15 cellular contexts compared by ENCODE assay signal in genomic region chr21:28746166-28746565, GRCh38.
DNase-seq lines count a peak whose midpoint lies in the region; ATAC-seq and TF ChIP-seq lines count a peak whose summit lies in the region.
"Had no signal": no experiment of that assay in that cellular context is flagged by ENCODE, and none has a peak within 500 bp of the region (broad histone marks: within the 10 kb centered on the region; RNA-seq: fewer than 3 reads in every experiment).

No MANE protein-coding gene starts in this region.

- H4K20me1 ChIP-seq in PC-3 (ENCODE audit: low read length) = no peaks in the 10 kb centered on the region
- H4K20me1 ChIP-seq: BLaER1 treated with 17β-estradiol and CSF1 and Interleukin-3, amounts not matched to agents 10 nM and 100 nM had no signal

- H3K27me3 Mint-ChIP-seq in CD8-positive, alpha-beta T cell (ENCODE audit: low read depth) = no peaks in the 10 kb centered on the region
- H3K27me3 Mint-ChIP-seq in activated CD8-positive, alpha-beta T cell treated with anti-CD3 and anti-CD28 coated beads for 36 hours = no peaks in the 10 kb centered on the region
- H3K27me3 Mint-ChIP-seq: CD4-positive, alpha-beta T cell had no signal

- H3F3A ChIP-seq in PC-3 (ENCODE audit: low read length, unreplicated experiment) = no peaks in the 10 kb centered on the region

- peak; percentile 18 for TF ChIP-seq CTCF in CD8-positive, alpha-beta T cell (IDR thresholded peaks at IDR 0.05)
- no peak for TF ChIP-seq CTCF in PC-3 (conservative IDR thresholded peaks at IDR 0.05; ENCODE audit: low read depth, low read length)
- no peak for TF ChIP-seq CTCF in epithelial cell of esophagus (IDR thresholded peaks at IDR 0.05; ENCODE audit: insufficient read depth, low read depth, low read length, missing control alignments)
- TF ChIP-seq CTCF in activated CD8-positive, alpha-beta T cell treated with anti-CD3 and anti-CD28 coated beads for 36 hours (IDR thresholded peaks at IDR 0.05) = no peak

- no peak for DNase-seq in CD8-positive, alpha-beta T cell
- DNase-seq in PC-3 (peak; percentile 52), adipocyte (ENCODE audit: low read depth) (no peak), epithelial cell of esophagus (ENCODE audit: low read depth) (peak; percentile 55), posterior cingulate gyrus (no peak), posterior vena cava (ENCODE audit: low spot score) (no peak), NCI-H774 (lab: John Stamatoyannopoulos, UW) (no peak)
- DNase-seq in activated CD8-positive, alpha-beta T cell treated with anti-CD3 and anti-CD28 coated beads for 36 hours = no peak
- DNase-seq: 8988T, GOT3 had no signal

- intact Hi-C loops in CD8-positive, alpha-beta T cell (cut with DNase I, micrococcal nuclease) = loop anchor here (5.0 to 10.0 kb wide), 3 partner anchors 196 to 1979 kb away; no protein-coding TSS in a partner anchor
- intact Hi-C loops in PC-3 (cut with micrococcal nuclease) (loop anchor here (5.0 kb wide), 1 partner anchor 1184 kb away; no protein-coding TSS in a partner anchor), posterior cingulate gyrus (cut with DNase I) (loop anchor here (5.0 kb wide), 1 partner anchor 694 kb away; no protein-coding TSS in a partner anchor), posterior vena cava (cut with DNase I) (loop anchor here (10.0 kb wide), 4 partner anchors 221 to 1891 kb away; no protein-coding TSS in a partner anchor)
- intact Hi-C loops in activated CD8-positive, alpha-beta T cell treated with anti-CD3 and anti-CD28 coated beads for 36 hours (cut with micrococcal nuclease) = loop anchor here (5.0 kb wide), 1 partner anchor 1899 kb away; the partner anchor contains the start of gene ADAMTS1

- no peaks in the 10 kb centered on the region for H3K36me3 ChIP-seq in CD8-positive, alpha-beta T cell (ENCODE audit: insufficient read depth, low read length)
- H3K36me3 ChIP-seq in PC-3 (ENCODE audit: low read depth, low read length) = no peaks in the 10 kb centered on the region
- H3K36me3 ChIP-seq in adipocyte (ENCODE audit: control insufficient read depth, insufficient read depth, low read length, severe bottlenecking) = no peaks in the 10 kb centered on the region
- H3K36me3 ChIP-seq: BE2C; BLaER1 treated with 17β-estradiol and CSF1 and Interleukin-3, amounts not matched to agents 10 nM and 100 nM had no signal

- no peak overlapping the region for H3K4me3 ChIP-seq in CD8-positive, alpha-beta T cell (ENCODE audit: low read depth, low read length)
- H3K4me3 ChIP-seq in PC-3 (ENCODE audit: low read length) (no peak overlapping the region), adipocyte (ENCODE audit: low read length) (no peak overlapping the region), epithelial cell of esophagus (ENCODE audit: low read length) (no peak overlapping the region)

- H3K4me1 ChIP-seq in CD8-positive, alpha-beta T cell (ENCODE audit: insufficient read depth, low read length) = no peaks in the 10 kb centered on the region
- H3K4me1 ChIP-seq in PC-3 (ENCODE audit: insufficient read depth, low read length) (peaks cover 13% of the 10 kb centered on the region), adipocyte (ENCODE audit: control insufficient read depth, insufficient read depth, low read length) (peaks cover 44% of the 10 kb centered on the region)
- H3K4me1 ChIP-seq: A549 had no signal

- CTCF ChIA-PET in CD8-positive, alpha-beta T cell (lab: Charles Lee) = interaction anchor here (0.7 to 4.6 kb wide), 35 partner anchors 10 to 1976 kb away, joined by 3 to 92 read pairs (median 4); no protein-coding TSS in a partner anchor
- CTCF ChIA-PET in PC-3 (lab: Charles Lee) = interaction anchor here (0.5 to 2.1 kb wide), 10 partner anchors 15 to 1033 kb away, joined by 3 to 28 read pairs (median 4); no protein-coding TSS in a partner anchor
- CTCF ChIA-PET in activated CD8-positive, alpha-beta T cell treated with anti-CD3 and anti-CD28 coated beads for 36 hours (lab: Charles Lee) = interaction anchor here (0.6 to 7.5 kb wide), 77 partner anchors 10 to 1930 kb away, joined by 3 to 165 read pairs (median 5); partner anchors contain the start of gene ADAMTS1

- no peaks in the 10 kb centered on the region for H3K9me3 ChIP-seq in CD8-positive, alpha-beta T cell (ENCODE audit: low read length)
- no peaks in the 10 kb centered on the region for H3K9me3 ChIP-seq in PC-3 (ENCODE audit: low read length)
- no peaks in the 10 kb centered on the region for H3K9me3 ChIP-seq in adipocyte (ENCODE audit: control insufficient read depth, low read length)
- H3K9me3 ChIP-seq: A549; BE2C; BLaER1 treated with 17β-estradiol and CSF1 and Interleukin-3, amounts not matched to agents 10 nM and 100 nM had no signal

- no peaks in the 10 kb centered on the region for H3K79me2 ChIP-seq in PC-3 (ENCODE audit: low read length)

- H3K36me3 Mint-ChIP-seq in CD8-positive, alpha-beta T cell = peaks cover 7% of the 10 kb centered on the region
- H3K36me3 Mint-ChIP-seq in activated CD8-positive, alpha-beta T cell treated with anti-CD3 and anti-CD28 coated beads for 36 hours (ENCODE audit: low read depth) = no peaks in the 10 kb centered on the region
- H3K36me3 Mint-ChIP-seq: CD14-positive monocyte had no signal

- H3K9ac ChIP-seq in PC-3 (ENCODE audit: low read length) = no peak overlapping the region
- peak overlapping the region; percentile 91 for H3K9ac ChIP-seq in adipocyte (ENCODE audit: low read length)

- ATAC-seq in CD8-positive, alpha-beta T cell = no peak
- ATAC-seq in PC-3 = peak; percentile 50
- no peak for ATAC-seq in activated CD8-positive, alpha-beta T cell treated with anti-CD3 and anti-CD28 coated beads for 36 hours

- H3K27ac ChIP-seq in CD8-positive, alpha-beta T cell (ENCODE audit: low read depth, low read length) = no peak overlapping the region
- no peak overlapping the region for H3K27ac ChIP-seq in PC-3 (ENCODE audit: low read length)
- H3K27ac ChIP-seq: A549 had no signal

- no peak overlapping the region for H3K27ac Mint-ChIP-seq in CD8-positive, alpha-beta T cell
- no peak overlapping the region for H3K27ac Mint-ChIP-seq in activated CD8-positive, alpha-beta T cell treated with anti-CD3 and anti-CD28 coated beads for 36 hours
- H3K27ac Mint-ChIP-seq: CD14-positive monocyte; CD4-positive, alpha-beta T cell had no signal

- no peaks in the 10 kb centered on the region for H3K27me3 ChIP-seq in CD8-positive, alpha-beta T cell (ENCODE audit: insufficient read depth, low read length)
- H3K27me3 ChIP-seq in PC-3 (ENCODE audit: low read length) (no peaks in the 10 kb centered on the region), adipocyte (replicated peaks; ENCODE audit: control insufficient read depth, insufficient read depth, low read length) (no peaks in the 10 kb centered on the region)
- H3K27me3 ChIP-seq: BE2C; BLaER1 treated with 17β-estradiol and CSF1 and Interleukin-3, amounts not matched to agents 10 nM and 100 nM had no signal

- H2AFZ ChIP-seq in PC-3 (ENCODE audit: low read length) = no peak overlapping the region

- H3K4me1 Mint-ChIP-seq in CD8-positive, alpha-beta T cell (ENCODE audit: low read depth) = no peaks in the 10 kb centered on the region
- H3K4me1 Mint-ChIP-seq in activated CD8-positive, alpha-beta T cell treated with anti-CD3 and anti-CD28 coated beads for 36 hours (ENCODE audit: low read depth) = no peaks in the 10 kb centered on the region
- H3K4me1 Mint-ChIP-seq: CD14-positive monocyte had no signal

- H3K4me3 Mint-ChIP-seq in CD8-positive, alpha-beta T cell = no peak overlapping the region
- no peak overlapping the region for H3K4me3 Mint-ChIP-seq in activated CD8-positive, alpha-beta T cell treated with anti-CD3 and anti-CD28 coated beads for 36 hours
- H3K4me3 Mint-ChIP-seq: CD14-positive monocyte; CD4-positive, alpha-beta T cell had no signal

- BruUV-seq in PC-3 (replicated peaks; lab: Mats Ljungman, UMichigan) = no TSS peak

- H3K4me2 ChIP-seq in PC-3 (ENCODE audit: low read length) = peak overlapping the region; percentile 85; the same call in 1 of the 2 replicates

- no peaks in the 10 kb centered on the region for H3K9me3 Mint-ChIP-seq in CD8-positive, alpha-beta T cell
- no peaks in the 10 kb centered on the region for H3K9me3 Mint-ChIP-seq in activated CD8-positive, alpha-beta T cell treated with anti-CD3 and anti-CD28 coated beads for 36 hours
- H3K9me3 Mint-ChIP-seq: CD14-positive monocyte; CD4-positive, alpha-beta T cell had no signal

- POLR2A ChIA-PET in CD8-positive, alpha-beta T cell (lab: Charles Lee) = no interaction called here
- POLR2A ChIA-PET in PC-3 (lab: Charles Lee; ENCODE audit: unreplicated experiment) = interaction anchor here (0.6 kb wide), 1 partner anchor 139 kb away, joined by 5 read pairs; a partner anchor contains a TSS
- POLR2A ChIA-PET in activated CD8-positive, alpha-beta T cell treated with anti-CD3 and anti-CD28 coated beads for 36 hours (lab: Charles Lee) = interaction anchor here (1.1 kb wide), 1 partner anchor 13 kb away, joined by 3 read pairs; no protein-coding TSS in a partner anchor

- H3K9me2 ChIP-seq in PC-3 (replicated peaks; ENCODE audit: low read length) = no peaks in the 10 kb centered on the region

Comparison
In these comparisons a context has a peak if more than half of its experiments do, and no peak if none do; other contexts are left out.
1. DNase-seq: peak in PC-3 (single experiment) and epithelial cell of esophagus (single experiment); none in CD8-positive, alpha-beta T cell (0 of 7), adipocyte (single experiment), posterior cingulate gyrus (0 of 10), posterior vena cava (single experiment), NCI-H774 (single experiment) and activated CD8-positive, alpha-beta T cell treated with anti-CD3 and anti-CD28 coated beads for 36 hours (single experiment).